In genomic region chr2:108535380-108535677, GRCh38 we compare ENCODE assay signal across 8 cellular contexts. TPM values are rescaled to one million over a fixed set of nuclear protein-coding genes. Genes with fewer than 3 reads are reported as not detected.
DNase-seq lines count a peak whose midpoint lies in the region; ATAC-seq and TF ChIP-seq lines count a peak whose summit lies in the region.

No MANE protein-coding gene starts in this region.

- no peaks in the 10 kb centered on the region for H3K9me3 Mint-ChIP-seq in brain

- WGBS in lung, 2 donors, result 36 to 38% methylated on average over 10 of the region's 10 CpGs

- peak overlapping the region; percentile 90 to 96 (median 95) for H3K4me3 Mint-ChIP-seq in brain

- TF ChIP-seq POLR2A in uterus (IDR thresholded peaks at IDR 0.05), result no peak

- ATAC-seq in left ventricle myocardium superior (no peak), lung (ENCODE audit: insufficient read depth, low FRiP score) (no peak)

- H3K27ac ChIP-seq in cardiac muscle cell (peak overlapping the region; percentile 86), lung (ENCODE audit: low read depth in 1 of 2, low read length in 1 of 2) (peak overlapping the region in 1 of 2 donors; percentile 47), uterus (peak overlapping the region; percentile 92 to 94)

- peaks cover 44% of the 10 kb centered on the region for H3K4me1 Mint-ChIP-seq in brain

- no peak for TF ChIP-seq CTCF in cardiac muscle cell (IDR thresholded peaks at IDR 0.05; ENCODE audit: low read depth, low read length)
- TF ChIP-seq CTCF in brain (conservative IDR thresholded peaks at IDR 0.05), result no peak
- TF ChIP-seq CTCF in lung (IDR thresholded peaks at IDR 0.05; ENCODE audit: control extremely low read depth, extremely low read depth), result no peak
- no peak for TF ChIP-seq CTCF in uterus (IDR thresholded peaks at IDR 0.05)

- H3K27me3 ChIP-seq in cardiac muscle cell (no peaks in the 10 kb centered on the region), lung (ENCODE audit: control insufficient read depth, insufficient read depth) (no peaks in the 10 kb centered on the region), uterus (no peaks in the 10 kb centered on the region)

- no peaks in the 10 kb centered on the region for H3K36me3 ChIP-seq in cardiac muscle cell
- no peaks in the 10 kb centered on the region for H3K36me3 ChIP-seq in lung (ENCODE audit: control insufficient read depth in 2 of 2, insufficient read depth in 2 of 2, low read length in 2 of 2)
- no peaks in the 10 kb centered on the region for H3K36me3 ChIP-seq in uterus

- H3K4me3 ChIP-seq in cardiac muscle cell, result peak overlapping the region; percentile 81
- H3K4me3 ChIP-seq in lung, result peak overlapping the region; percentile 39
- H3K4me3 ChIP-seq in uterus, result peak overlapping the region; percentile 42 to 81

- H3K27me3 Mint-ChIP-seq in brain, result no peaks in the 10 kb centered on the region

- peaks cover 25% of the 10 kb centered on the region for H3K4me1 ChIP-seq in cardiac muscle cell (ENCODE audit: low read depth)
- peaks cover 0 to 9% of the 10 kb centered on the region in 2 donors for H3K4me1 ChIP-seq in lung (ENCODE audit: control insufficient read depth in 2 of 2, insufficient read depth in 2 of 2, low read length in 2 of 2)
- H3K4me1 ChIP-seq in uterus, result peaks cover 4 to 7% of the 10 kb centered on the region in 2 donors

- H3K9me3 ChIP-seq in cardiac muscle cell (ENCODE audit: low read depth), result no peaks in the 10 kb centered on the region
- H3K9me3 ChIP-seq in lung (ENCODE audit: control insufficient read depth in 2 of 2, insufficient read depth in 1 of 2, low read length in 1 of 2), result no peaks in the 10 kb centered on the region
- no peaks in the 10 kb centered on the region for H3K9me3 ChIP-seq in uterus

- intact Hi-C loops in left ventricle myocardium superior (cut with micrococcal nuclease) (no loop called here), uterus (cut with DNase I; ENCODE audit: low total_unique reads) (no loop called here)

- DNase-seq in cardiac muscle cell (ENCODE audit: low read depth in 1 of 2, low spot score in 1 of 2), result peak in 1 of 2 donors; percentile 74
- no peak for DNase-seq in left ventricle myocardium superior
- DNase-seq in lung (ENCODE audit: low spot score), result no peak
- DNase-seq in uterus, result no peak
- DNase-seq in effector CD8-positive, alpha-beta T cell (lab: John Stamatoyannopoulos, UW), result no peak
- DNase-seq in NK-92 (lab: John Stamatoyannopoulos, UW; ENCODE audit: unreplicated experiment), result no peak
- DNase-seq in foreskin melanocyte, result no peak

- H3K27ac Mint-ChIP-seq in brain, result peak overlapping the region in 4 of 5 experiments; percentile 92 to 94 (median 93)

- H3K36me3 Mint-ChIP-seq in brain, result peaks cover 11% of the 10 kb centered on the region

RNA-seq across cellular contexts. Expression of gene LIMS1, which starts 1.1 kb away (rescaled TPM):
- total RNA-seq in cardiac muscle cell (34.0 and 56.8 TPM in 2 replicates), left ventricle myocardium superior (74.3 TPM), lung (100 to 1,000 TPM in 1 of 2 donors, 10 to 100 TPM in 1; 96.6 to 102 TPM), uterus (100 to 1,000 TPM in 2 of 4 donors, 10 to 100 TPM in 2; 37.4 to 357 (median 112) TPM)
- polyA plus RNA-seq in cardiac muscle cell (29.8 and 34.6 TPM in 2 replicates), brain (ENCODE audit: insufficient read depth, low read depth, low replicate concordance) (7.5 TPM), lung (10 to 100 TPM; 26.7 to 84.2 TPM)
